In the genomic region with DNA sequence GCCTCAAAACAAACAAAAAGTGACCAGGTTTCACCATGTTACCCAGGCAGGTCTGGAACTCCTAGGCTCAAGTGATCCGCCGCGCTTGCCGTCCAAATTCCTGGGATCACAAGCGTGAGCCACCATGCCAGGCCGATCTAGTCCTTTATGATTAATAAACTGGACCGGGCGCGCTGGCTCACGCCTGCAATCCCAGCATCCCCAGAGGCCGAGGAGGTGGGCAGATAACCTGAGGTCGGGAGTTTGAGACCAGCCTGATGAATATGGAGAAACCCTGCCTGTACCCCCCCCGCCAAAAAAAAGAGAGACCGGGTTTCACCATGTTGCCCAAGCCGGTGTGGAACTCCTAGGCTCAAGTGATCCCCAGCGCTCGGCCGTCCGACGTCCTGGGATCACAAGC, we compare ENCODE assay signal across 2 cellular contexts. TPM values are rescaled to one million over a fixed set of nuclear protein-coding genes. Genes with fewer than 3 reads are reported as not detected.
"Had no signal": no experiment of that assay in that cellular context is flagged by ENCODE, and none has a peak within 500 bp of the region (broad histone marks: within the 10 kb centered on the region; RNA-seq: fewer than 3 reads in every experiment).

No MANE protein-coding gene starts in this region.

RNA-seq across cellular contexts. Expression of gene GOLGA6L1, which starts 40.1 kb away (rescaled TPM):
- total RNA-seq: HT-29, SJCRH30 had no signal
